14 cellular contexts compared by ENCODE assay signal in genomic region chr11:23727821-23728220, GRCh38.
DNase-seq lines count a peak whose midpoint lies in the region; ATAC-seq, FAIRE-seq and TF ChIP-seq lines count a peak whose summit lies in the region.
"Had no signal": no experiment of that assay in that cellular context is flagged by ENCODE, and none has a peak within 500 bp of the region (broad histone marks: within the 10 kb centered on the region; RNA-seq: fewer than 3 reads in every experiment).

No MANE protein-coding gene starts in this region.

- H3K27me3 ChIP-seq in endothelial cell of umbilical vein (ENCODE audit: control insufficient read depth in 2 of 2, insufficient read depth in 2 of 2, low read length in 2 of 2) = no peaks in the 10 kb centered on the region
- no peaks in the 10 kb centered on the region for H3K27me3 ChIP-seq in osteoblast (ENCODE audit: insufficient read depth, low read length)
- H3K27me3 ChIP-seq: right atrium auricular region had no signal

- no peaks in the 10 kb centered on the region for H3K4me1 Mint-ChIP-seq in activated naive CD8-positive, alpha-beta T cell treated with anti-CD3 and anti-CD28 coated beads, Interleukin-2, amount 50 U/mL, for 24 hours

- H3K4me1 ChIP-seq in endothelial cell of umbilical vein (ENCODE audit: control insufficient read depth, extremely low read depth, insufficient read depth, low read length) (no peaks in the 10 kb centered on the region), osteoblast (ENCODE audit: insufficient read depth, low read length) (peaks cover 4% of the 10 kb centered on the region)
- H3K4me1 ChIP-seq: right atrium auricular region had no signal

- TF ChIP-seq CTCF in endothelial cell of umbilical vein (IDR thresholded peaks at IDR 0.05; ENCODE audit: extremely low read depth in 1 of 2, insufficient read depth in 1 of 2, low read depth in 1 of 2, low read length in 2 of 2) (no peak), osteoblast (IDR thresholded peaks at IDR 0.05; ENCODE audit: extremely low read depth, low read depth, low read length) (no peak)

- H3K36me3 ChIP-seq in endothelial cell of umbilical vein (ENCODE audit: control insufficient read depth in 2 of 2, extremely low read depth in 1 of 2, insufficient read depth in 2 of 2, low read length in 2 of 2) (no peaks in the 10 kb centered on the region), osteoblast (ENCODE audit: insufficient read depth, low read length) (no peaks in the 10 kb centered on the region)
- H3K36me3 ChIP-seq: right atrium auricular region had no signal

- H3K79me2 ChIP-seq in endothelial cell of umbilical vein (ENCODE audit: control insufficient read depth, insufficient read depth, low read length) = no peaks in the 10 kb centered on the region
- H3K79me2 ChIP-seq in osteoblast (ENCODE audit: insufficient read depth, low read length) = no peaks in the 10 kb centered on the region

- DNase-seq in ELR (ENCODE audit: low read depth) (peak; percentile 63), NCI-H460 (ENCODE audit: extremely low read depth, low read depth) (peak; percentile 35), endothelial cell of umbilical vein (ENCODE audit: low read depth, low spot score) (peak; percentile 2), osteoblast (ENCODE audit: insufficient read length, low spot score, missing footprints) (peak; percentile 80), NOMO-1 treated with DMSO at 0.1 percent for 48 hours (lab: John Stamatoyannopoulos, UW; ENCODE audit: unreplicated experiment) (no peak)
- DNase-seq in activated naive CD8-positive, alpha-beta T cell treated with anti-CD3 and anti-CD28 coated beads, Interleukin-2, amount 50 U/mL, for 24 hours = no peak
- DNase-seq: activated T-cell treated with anti-CD3 and anti-CD28 coated beads, Interleukin-2, amount 50 U/mL, for 1 hour; anterior cingulate cortex; mucosa of descending colon; NCI-H1417 had no signal

- H3K4me3 Mint-ChIP-seq in activated naive CD8-positive, alpha-beta T cell treated with anti-CD3 and anti-CD28 coated beads, Interleukin-2, amount 50 U/mL, for 24 hours = no peak overlapping the region

- H3K9me3 Mint-ChIP-seq in activated naive CD8-positive, alpha-beta T cell treated with anti-CD3 and anti-CD28 coated beads, Interleukin-2, amount 50 U/mL, for 24 hours = no peaks in the 10 kb centered on the region

- H2AFZ ChIP-seq in endothelial cell of umbilical vein (ENCODE audit: low read depth, low read length) (no peak overlapping the region), osteoblast (ENCODE audit: low read length) (no peak overlapping the region)

- no peak overlapping the region for H3K4me3 ChIP-seq in endothelial cell of umbilical vein (replicated peaks in 1 of 3; ENCODE audit: insufficient read depth in 1 of 3, low read depth in 1 of 3, low read length in 3 of 3)
- H3K4me3 ChIP-seq in osteoblast (ENCODE audit: insufficient read depth, low read length) = no peak overlapping the region
- H3K4me3 ChIP-seq: mucosa of descending colon, right atrium auricular region had no signal

- dilution Hi-C loops in endothelial cell of umbilical vein (cut with MboI; ENCODE audit: extremely low pct_ligation_motif_present, low sequenced_read_pairs) = no loop called here

- H3K27ac Mint-ChIP-seq in activated naive CD8-positive, alpha-beta T cell treated with anti-CD3 and anti-CD28 coated beads, Interleukin-2, amount 50 U/mL, for 24 hours = no peak overlapping the region

- no peaks in the 10 kb centered on the region for H4K20me1 ChIP-seq in endothelial cell of umbilical vein (replicated peaks; ENCODE audit: control insufficient read depth, extremely low read depth, insufficient read depth, low read length)
- H4K20me1 ChIP-seq in osteoblast (ENCODE audit: insufficient read depth, low read length) = no peaks in the 10 kb centered on the region

- no peak for FAIRE-seq in endothelial cell of umbilical vein (lab: Jason Lieb, UNC)
- FAIRE-seq: endometrium had no signal

- no peaks in the 10 kb centered on the region for H3K9me3 ChIP-seq in endothelial cell of umbilical vein (replicated peaks; ENCODE audit: control insufficient read depth, insufficient read depth, low read length)
- H3K9me3 ChIP-seq in osteoblast (ENCODE audit: low read depth, low read length) = no peaks in the 10 kb centered on the region
- H3K9me3 ChIP-seq: mucosa of descending colon, right atrium auricular region had no signal

- H3K27me3 Mint-ChIP-seq in activated naive CD8-positive, alpha-beta T cell treated with anti-CD3 and anti-CD28 coated beads, Interleukin-2, amount 50 U/mL, for 24 hours = no peaks in the 10 kb centered on the region

- no peaks in the 10 kb centered on the region for H3K36me3 Mint-ChIP-seq in activated naive CD8-positive, alpha-beta T cell treated with anti-CD3 and anti-CD28 coated beads, Interleukin-2, amount 50 U/mL, for 24 hours (ENCODE audit: low read depth)

- no peak for ATAC-seq in HG03457 (IDR thresholded peaks at IDR 0.05; ENCODE audit: unreplicated experiment)
- no peak for ATAC-seq in HG02970 (IDR thresholded peaks at IDR 0.05; ENCODE audit: low FRiP score, unreplicated experiment)
- ATAC-seq in activated naive CD8-positive, alpha-beta T cell treated with anti-CD3 and anti-CD28 coated beads, Interleukin-2, amount 50 U/mL, for 24 hours = no peak
- ATAC-seq: mucosa of descending colon had no signal

- no TSS peak for BruUV-seq in endothelial cell of umbilical vein (replicated peaks; lab: Mats Ljungman, UMichigan)

- CTCF ChIA-PET in endothelial cell of umbilical vein (lab: Charles Lee) = no interaction called here

- H3K27ac ChIP-seq in endothelial cell of umbilical vein (ENCODE audit: insufficient read depth, low read depth, low read length) (no peak overlapping the region), osteoblast (ENCODE audit: low read depth, low read length) (no peak overlapping the region)
- H3K27ac ChIP-seq: right atrium auricular region had no signal

- no peak for TF ChIP-seq POLR2A in endothelial cell of umbilical vein (IDR thresholded peaks at IDR 0.05; ENCODE audit: low read depth, low read length)

- H3K9me1 ChIP-seq in endothelial cell of umbilical vein (replicated peaks; ENCODE audit: control insufficient read depth, extremely low read depth, insufficient read depth, low read length) = no peaks in the 10 kb centered on the region

- POLR2A ChIA-PET in endothelial cell of umbilical vein (lab: Charles Lee) = no interaction called here

- H3K4me2 ChIP-seq in endothelial cell of umbilical vein (ENCODE audit: insufficient read depth, low read length) (no peak overlapping the region), osteoblast (ENCODE audit: insufficient read depth, low read length) (peak overlapping the region; percentile 14)

- H3K9ac ChIP-seq in endothelial cell of umbilical vein (replicated peaks; ENCODE audit: extremely low read depth, insufficient read depth, low read length) = no peak overlapping the region

- intact Hi-C loops in endothelial cell of umbilical vein (cut with micrococcal nuclease) = no loop called here

TF ChIP-seq in endothelial cell of umbilical vein, 7 proteins besides CTCF, POLR2A, EP300 and RAD21:
- no peak for TF ChIP-seq MAX (IDR thresholded peaks at IDR 0.05; ENCODE audit: insufficient read depth, insufficient read length)
- TF ChIP-seq MYC (IDR thresholded peaks at IDR 0.05; ENCODE audit: low read depth, low read length) = no peak
- no peak for TF ChIP-seq FOS (IDR thresholded peaks at IDR 0.05; ENCODE audit: borderline replicate concordance, insufficient read depth, low read length)
- no peak for TF ChIP-seq JUN (IDR thresholded peaks at IDR 0.05; ENCODE audit: borderline replicate concordance, insufficient read depth, insufficient read length, low read depth)
- TF ChIP-seq EZH2 (IDR thresholded peaks at IDR 0.05; ENCODE audit: borderline replicate concordance, low read depth, low read length, severe bottlenecking) = no peak
- no peak for TF ChIP-seq GATA2 (IDR thresholded peaks at IDR 0.05; ENCODE audit: insufficient read depth, insufficient read length, low read depth, low read length)
- no peak for TF ChIP-seq POLR2AphosphoS5 (IDR thresholded peaks at IDR 0.05; ENCODE audit: insufficient read depth, low read depth, low read length)

Comparison
In these comparisons a context has a peak if more than half of its experiments do, and no peak if none do; other contexts are left out.
1. DNase-seq: peak in ELR (single experiment), NCI-H460 (single experiment), endothelial cell of umbilical vein (single experiment) and osteoblast (single experiment); none in NOMO-1 treated with DMSO at 0.1 percent for 48 hours (single experiment) and activated naive CD8-positive, alpha-beta T cell treated with anti-CD3 and anti-CD28 coated beads, Interleukin-2, amount 50 U/mL, for 24 hours (single experiment).